In genomic region chrX:98231003-98231402, GRCh38 we compare ENCODE assay signal across 29 cellular contexts.
"Had no signal": no experiment of that assay in that cellular context is flagged by ENCODE, and none has a peak within 500 bp of the region (broad histone marks: within the 10 kb centered on the region; RNA-seq: fewer than 3 reads in every experiment).

No MANE protein-coding gene starts in this region.

- H3K4me3 Mint-ChIP-seq: naive thymus-derived CD8-positive, alpha-beta T cell; natural killer cell treated with Interleukin-12 subunit alpha and Interleukin-12 subunit beta and Interleukin-15 and Interleukin-18, amount 100 ng/mL, for 72 hours; neural progenitor cell; stimulated activated effector memory CD8-positive, alpha-beta T cell treated with anti-CD3 and anti-CD28 coated beads, Interleukin-12 subunit alpha, Interleukin-12 subunit beta, amount 100 ng/mL, for 72 hours; stimulated activated naive CD8-positive, alpha-beta T cell treated with anti-CD3 and anti-CD28 coated beads, Interleukin-15, amount 100 ng/mL, for 72 hours had no signal

- H3K36me3 ChIP-seq: neural progenitor cell, ovary, right lobe of liver, sigmoid colon, suprapubic skin, tibial artery, transverse colon, upper lobe of left lung, vagina had no signal

- H3K27ac Mint-ChIP-seq: naive thymus-derived CD8-positive, alpha-beta T cell; natural killer cell treated with Interleukin-12 subunit alpha and Interleukin-12 subunit beta and Interleukin-15 and Interleukin-18, amount 100 ng/mL, for 72 hours; neural progenitor cell; progenitor cell of endocrine pancreas; stimulated activated effector memory CD8-positive, alpha-beta T cell treated with anti-CD3 and anti-CD28 coated beads, Interleukin-12 subunit alpha, Interleukin-12 subunit beta, amount 100 ng/mL, for 72 hours; stimulated activated naive CD8-positive, alpha-beta T cell treated with anti-CD3 and anti-CD28 coated beads, Interleukin-15, amount 100 ng/mL, for 72 hours had no signal

- H3K4me3 ChIP-seq: neural progenitor cell, ovary, psoas muscle, right lobe of liver, sigmoid colon, suprapubic skin, testis, tibial artery, transverse colon, upper lobe of left lung, vagina had no signal

- ATAC-seq: naive thymus-derived CD8-positive, alpha-beta T cell; natural killer cell treated with Interleukin-12 subunit alpha and Interleukin-12 subunit beta and Interleukin-15 and Interleukin-18, amount 100 ng/mL, for 72 hours; psoas muscle; right cardiac atrium; right lobe of liver; stimulated activated effector memory CD8-positive, alpha-beta T cell treated with anti-CD3 and anti-CD28 coated beads, Interleukin-12 subunit alpha, Interleukin-12 subunit beta, amount 100 ng/mL, for 72 hours; stimulated activated naive CD8-positive, alpha-beta T cell treated with anti-CD3 and anti-CD28 coated beads, Interleukin-15, amount 100 ng/mL, for 72 hours; stimulated activated naive CD8-positive, alpha-beta T cell treated with anti-CD3 and anti-CD28 coated beads, Interleukin-15, Interleukin-2, amounts not matched to agents 100 U/mL and 50 U/mL, for 24 hours had no signal

- H2AFZ ChIP-seq: neural progenitor cell, parathyroid adenoma had no signal

- FAIRE-seq: small intestine, urothelium cell line had no signal

- H3K79me2 ChIP-seq: parathyroid adenoma had no signal

- H3K27ac ChIP-seq: neural progenitor cell, ovary, parathyroid adenoma, psoas muscle, right lobe of liver, sigmoid colon, suprapubic skin, testis, tibial artery, transverse colon, upper lobe of left lung, vagina had no signal

- H3K9me3 ChIP-seq: ovary, right lobe of liver, suprapubic skin, testis, tibial artery, transverse colon, upper lobe of left lung, vagina had no signal

- H3K27me3 Mint-ChIP-seq: naive thymus-derived CD8-positive, alpha-beta T cell; natural killer cell treated with Interleukin-12 subunit alpha and Interleukin-12 subunit beta and Interleukin-15 and Interleukin-18, amount 100 ng/mL, for 72 hours; progenitor cell of endocrine pancreas; stimulated activated naive CD8-positive, alpha-beta T cell treated with anti-CD3 and anti-CD28 coated beads, Interleukin-15, amount 100 ng/mL, for 72 hours had no signal

- H3K27me3 ChIP-seq: neural progenitor cell, ovary, right lobe of liver, sigmoid colon, suprapubic skin, testis, tibial artery, transverse colon, upper lobe of left lung, vagina had no signal

- H3K4me1 Mint-ChIP-seq: naive thymus-derived CD8-positive, alpha-beta T cell; neural progenitor cell; stimulated activated effector memory CD8-positive, alpha-beta T cell treated with anti-CD3 and anti-CD28 coated beads, Interleukin-12 subunit alpha, Interleukin-12 subunit beta, amount 100 ng/mL, for 72 hours; stimulated activated naive CD8-positive, alpha-beta T cell treated with anti-CD3 and anti-CD28 coated beads, Interleukin-15, amount 100 ng/mL, for 72 hours had no signal

- H3K36me3 Mint-ChIP-seq: naive thymus-derived CD8-positive, alpha-beta T cell; natural killer cell treated with Interleukin-12 subunit alpha and Interleukin-12 subunit beta and Interleukin-15 and Interleukin-18, amount 100 ng/mL, for 72 hours; neural progenitor cell; stimulated activated effector memory CD8-positive, alpha-beta T cell treated with anti-CD3 and anti-CD28 coated beads, Interleukin-12 subunit alpha, Interleukin-12 subunit beta, amount 100 ng/mL, for 72 hours had no signal

- H3K4me2 ChIP-seq: neural progenitor cell had no signal

- DNase-seq: naive thymus-derived CD8-positive, alpha-beta T cell; occipital lobe; ovary; posterior cingulate gyrus; psoas muscle; right cardiac atrium; right lobe of liver; sigmoid colon; small intestine; stimulated activated CD4-positive, alpha-beta T cell treated with anti-CD3 and anti-CD28 coated beads, Interleukin-15, amount 100 ng/mL, for 24 hours; stimulated activated CD4-positive, alpha-beta T cell treated with anti-CD3 and anti-CD28 coated beads, Interleukin-2, amount 100 ng/mL, for 24 hours; stimulated activated CD4-positive, alpha-beta T cell treated with anti-CD3 and anti-CD28 coated beads, Interleukin-2, amount 100 ng/mL, for 48 hours; stimulated activated CD4-positive, alpha-beta T cell treated with anti-CD3 and anti-CD28 coated beads, Interleukin-4, amount 100 ng/mL, for 24 hours; stimulated activated naive CD4-positive, alpha-beta T cell; stimulated activated naive CD8-positive, alpha-beta T cell treated with anti-CD3 and anti-CD28 coated beads, Interleukin-15, amount 100 ng/mL, for 72 hours; stimulated activated naive CD8-positive, alpha-beta T cell treated with anti-CD3 and anti-CD28 coated beads, Interleukin-15, Interleukin-2, amounts not matched to agents 100 U/mL and 50 U/mL, for 24 hours; substantia nigra; testis; tibial artery; transverse colon; upper lobe of left lung had no signal

- H3K4me1 ChIP-seq: neural progenitor cell, parathyroid adenoma, psoas muscle, right lobe of liver, sigmoid colon, suprapubic skin, testis, tibial artery, transverse colon, upper lobe of left lung, vagina had no signal

- H3K9ac ChIP-seq: neural progenitor cell, parathyroid adenoma had no signal
